In the genomic region with DNA sequence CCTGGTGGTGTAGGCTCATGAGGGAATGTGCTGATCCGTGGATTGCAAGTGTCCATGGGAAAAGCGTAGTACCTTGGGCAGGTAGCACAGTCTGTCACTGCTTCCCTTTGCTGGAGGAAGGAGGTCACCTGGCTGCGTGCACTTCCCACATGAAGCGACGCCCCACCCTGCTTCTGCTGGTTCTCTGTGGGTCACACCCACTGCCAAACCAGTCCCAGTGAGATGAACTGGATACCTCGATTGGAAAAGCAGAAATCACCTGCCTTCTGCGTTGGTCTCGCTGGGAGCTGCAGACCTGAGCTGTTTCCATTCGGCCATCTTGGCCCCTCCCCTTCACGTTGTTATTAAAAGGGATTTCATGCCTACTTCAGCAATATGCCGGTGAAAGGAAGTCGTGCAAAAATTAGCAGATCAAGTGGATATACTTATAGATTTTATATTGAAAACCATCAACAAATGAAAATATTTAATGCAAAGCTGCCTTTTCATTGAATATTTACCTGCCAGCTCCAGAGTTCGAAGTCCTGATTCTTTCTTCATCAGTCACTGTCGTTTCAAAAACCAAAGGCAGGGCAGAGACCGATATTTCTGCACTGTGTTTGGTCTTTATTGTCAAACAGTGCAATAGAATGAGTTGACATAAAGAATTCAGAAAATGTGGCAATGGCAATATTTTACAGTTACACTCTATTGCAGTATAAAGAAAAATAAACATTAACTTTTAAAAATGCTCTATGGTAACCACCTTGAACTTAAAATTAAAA, we compare ENCODE assay signal across 16 cellular contexts.
A peak's percentile ranks its signal among the peaks of the same experiment; 100 is the strongest.
DNase-seq lines count a peak whose midpoint lies in the region; ATAC-seq, FAIRE-seq and TF ChIP-seq lines count a peak whose summit lies in the region.
"Had no signal": no experiment of that assay in that cellular context is flagged by ENCODE, and none has a peak within 500 bp of the region (broad histone marks: within the 10 kb centered on the region; RNA-seq: fewer than 3 reads in every experiment).

No MANE protein-coding gene starts in this region.

- H4K20me1 ChIP-seq in HepG2 (ENCODE audit: insufficient read depth, low read length) (no peaks in the 10 kb centered on the region), smooth muscle cell (ENCODE audit: low read depth) (no peaks in the 10 kb centered on the region)

- H3K27ac Mint-ChIP-seq in WTC11, result peak overlapping the region; percentile 50; the same call in 1 of the 2 replicates

- H3K27me3 ChIP-seq in HepG2 (ENCODE audit: control insufficient read depth in 1 of 2, insufficient read depth in 2 of 2, low read length in 2 of 2), result no peaks in the 10 kb centered on the region
- H3K27me3 ChIP-seq in smooth muscle cell (ENCODE audit: low read depth), result no peaks in the 10 kb centered on the region
- H3K27me3 ChIP-seq: Peyer's patch had no signal

- H3K4me1 ChIP-seq in HepG2 (ENCODE audit: insufficient read depth, low read length), result peaks cover 34% of the 10 kb centered on the region
- H3K4me1 ChIP-seq in smooth muscle cell (ENCODE audit: low read depth), result peaks cover 10% of the 10 kb centered on the region
- H3K4me1 ChIP-seq: Peyer's patch had no signal

- H3K9me3 ChIP-seq in HepG2 (ENCODE audit: low read length) (no peaks in the 10 kb centered on the region), smooth muscle cell (replicated peaks; ENCODE audit: low read depth) (no peaks in the 10 kb centered on the region)
- H3K9me3 ChIP-seq: Peyer's patch, SK-N-SH had no signal

- peak overlapping the region; percentile 35; the same call in 1 of the 2 replicates for H3K4me2 ChIP-seq in HepG2 (ENCODE audit: low read depth, low read length)
- H3K4me2 ChIP-seq in smooth muscle cell, result no peak overlapping the region
- H3K4me2 ChIP-seq: SK-N-SH had no signal

- TF ChIP-seq CTCF in WTC11 (IDR thresholded peaks at IDR 0.05), result no peak
- no peak for TF ChIP-seq CTCF in HepG2 (CRISPR knock-in tag; IDR thresholded peaks at IDR 0.05)
- no peak for TF ChIP-seq CTCF in smooth muscle cell (IDR thresholded peaks at IDR 0.05; ENCODE audit: borderline replicate concordance, insufficient read depth, poor library complexity, severe bottlenecking)

- H3K4me3 ChIP-seq in HepG2 (replicated peaks in 1 of 3; ENCODE audit: insufficient read depth in 1 of 3, low read depth in 2 of 3, low read length in 3 of 3) (no peak overlapping the region; a peak in 1 of 6 replicates), smooth muscle cell (no peak overlapping the region)
- H3K4me3 ChIP-seq: GM23248, Peyer's patch had no signal

- H3K36me3 ChIP-seq in HepG2 (replicated peaks in 1 of 2; ENCODE audit: control insufficient read depth in 1 of 2, insufficient read depth in 2 of 2, low read length in 2 of 2) (no peaks in the 10 kb centered on the region), smooth muscle cell (ENCODE audit: low read depth) (no peaks in the 10 kb centered on the region)
- H3K36me3 ChIP-seq: Peyer's patch had no signal

- no peak overlapping the region for H3K4me3 Mint-ChIP-seq in WTC11

- intact Hi-C loops in HepG2 (cut with micrococcal nuclease; ENCODE audit: unreplicated experiment), result no loop called here

- H3K4me1 Mint-ChIP-seq in WTC11, result peaks cover 20% of the 10 kb centered on the region

- H2AFZ ChIP-seq in HepG2 (ENCODE audit: low read length) (no peak overlapping the region), smooth muscle cell (ENCODE audit: low read depth) (no peak overlapping the region)
- H2AFZ ChIP-seq: GM23248 had no signal

- no peak for TF ChIP-seq POLR2A in HepG2 (IDR thresholded peaks at IDR 0.05; ENCODE audit: insufficient read depth in 1 of 2, low read depth in 2 of 2, low read length in 2 of 2)

- H3K9me3 Mint-ChIP-seq in WTC11, result peaks cover 14% of the 10 kb centered on the region; the same call in 1 of the 2 replicates

- peak; percentile 28 for FAIRE-seq in HepG2 (lab: Jason Lieb, UNC)

- BruUV-seq in HepG2 (replicated peaks; lab: Mats Ljungman, UMichigan), result no TSS peak

- ATAC-seq in WTC11 (peak; percentile 43), HepG2 (peak; percentile 89), HG02981 (IDR thresholded peaks at IDR 0.05; ENCODE audit: unreplicated experiment) (no peak)

- H3K27ac ChIP-seq in HepG2 (ENCODE audit: extremely low read length, insufficient read depth, low read length), result peak overlapping the region; percentile 61
- peak overlapping the region; percentile 53 for H3K27ac ChIP-seq in smooth muscle cell (ENCODE audit: low read depth)
- H3K27ac ChIP-seq: GM23248, Peyer's patch had no signal

- TF ChIP-seq RAD21 in Ishikawa (IDR thresholded peaks at IDR 0.05; ENCODE audit: low read depth) (no peak), HepG2 (CRISPR knock-in tag; IDR thresholded peaks at IDR 0.05) (no peak)

- in situ Hi-C loops in HepG2 (cut with HindIII; ENCODE audit: extremely low pct_ligation_motif_present, low pct_unique_long_range_greater_than_20kb), result no loop called here

- DNase-seq in WTC11 (ENCODE audit: low spot score) (no peak), HepG2 (ENCODE audit: low spot score) (peak; percentile 65), smooth muscle cell (lab: John Stamatoyannopoulos, UW; ENCODE audit: unreplicated experiment) (no peak), NCI-H2081 treated with DMSO at 0.1 percent for 48 hours (lab: John Stamatoyannopoulos, UW) (no peak), hepatic stellate cell (ENCODE audit: low spot score) (no peak)
- DNase-seq: GM23248, KG1, NCI-H1092, NCI-H146, NCI-H2081, NCI-H510A treated with DMSO at 0.1 percent for 48 hours, Peyer's patch, SHP77, SK-N-SH had no signal

- POLR2A ChIA-PET in WTC11 (lab: Charles Lee), result no interaction called here
- POLR2A ChIA-PET in HepG2 (lab: Yijun Ruan, JAX), result interaction anchor here (2.1 kb wide), 1 partner anchor 11 kb away, joined by 8 read pairs; no protein-coding TSS in a partner anchor

- H3K79me2 ChIP-seq in HepG2 (ENCODE audit: insufficient read depth, low read length) (no peaks in the 10 kb centered on the region), smooth muscle cell (ENCODE audit: low read depth) (no peaks in the 10 kb centered on the region)

- no peaks in the 10 kb centered on the region for H3K27me3 Mint-ChIP-seq in WTC11 (ENCODE audit: low read depth)

- whole genome bisulfite sequencing in HepG2 (ENCODE audit: low lambda C conversion rate), result 50% methylated on average over 15 of the region's 15 CpGs
- WGBS in smooth muscle cell (ENCODE audit: low lambda C conversion rate), result 90% methylated on average over 15 of the region's 15 CpGs

- no peaks in the 10 kb centered on the region for H3F3A ChIP-seq in smooth muscle cell (ENCODE audit: low read depth)

- CTCF ChIA-PET in WTC11 (lab: Charles Lee) (interaction anchor here (1.3 kb wide), 1 partner anchor 164 kb away, joined by 3 read pairs; no protein-coding TSS in a partner anchor), HepG2 (lab: Yijun Ruan, JAX; ENCODE audit: low intra/inter-chr PET ratio, low total read pairs) (no interaction called here)

- peak overlapping the region; percentile 10; the same call in 1 of the 2 replicates for H3K9ac ChIP-seq in HepG2 (ENCODE audit: insufficient read depth, low read depth, low read length)
- H3K9ac ChIP-seq in smooth muscle cell (ENCODE audit: low read depth), result no peak overlapping the region
- H3K9ac ChIP-seq: GM23248, SK-N-SH had no signal

- H3K36me3 Mint-ChIP-seq in WTC11, result peaks cover 64% of the 10 kb centered on the region

- no peak for TF ChIP-seq EP300 in Ishikawa (IDR thresholded peaks at IDR 0.05; ENCODE audit: borderline replicate concordance)
- TF ChIP-seq EP300 in HepG2 (IDR thresholded peaks at IDR 0.05; ENCODE audit: low read depth in 2 of 2, low read length in 2 of 2), result peak in 1 of 2 experiments; percentile 68; a peak in 2 of 4 replicates
- TF ChIP-seq EP300 in HepG2 (CRISPR knock-in tag; IDR thresholded peaks at IDR 0.05; ENCODE audit: borderline replicate concordance), result no peak

TF ChIP-seq in Ishikawa, 13 proteins besides CTCF, POLR2A, EP300 and RAD21:
- TF ChIP-seq EGR1 (IDR thresholded peaks at IDR 0.05) (no peak), YY1 (IDR thresholded peaks at IDR 0.05; ENCODE audit: low read depth) (0 out of 2 replicates have a peak, but pooled peaks have one; percentile 22)

TF ChIP-seq in WTC11, 78 proteins besides CTCF, POLR2A, EP300 and RAD21:
- TF ChIP-seq PRRX2 (CRISPR knock-in tag; IDR thresholded peaks at IDR 0.05) (no peak), GABPB1 (CRISPR knock-in tag; IDR thresholded peaks at IDR 0.05) (peak; percentile 62; the same call in 1 of the 2 replicates), OVOL2 (CRISPR knock-in tag; IDR thresholded peaks at IDR 0.05; ENCODE audit: borderline replicate concordance) (no peak), ZNF121 (CRISPR knock-in tag; IDR thresholded peaks at IDR 0.05) (no peak)

TF ChIP-seq in HepG2, 621 proteins besides CTCF, POLR2A, EP300 and RAD21 (continues in another document):
- TF ChIP-seq, protein P1, sequence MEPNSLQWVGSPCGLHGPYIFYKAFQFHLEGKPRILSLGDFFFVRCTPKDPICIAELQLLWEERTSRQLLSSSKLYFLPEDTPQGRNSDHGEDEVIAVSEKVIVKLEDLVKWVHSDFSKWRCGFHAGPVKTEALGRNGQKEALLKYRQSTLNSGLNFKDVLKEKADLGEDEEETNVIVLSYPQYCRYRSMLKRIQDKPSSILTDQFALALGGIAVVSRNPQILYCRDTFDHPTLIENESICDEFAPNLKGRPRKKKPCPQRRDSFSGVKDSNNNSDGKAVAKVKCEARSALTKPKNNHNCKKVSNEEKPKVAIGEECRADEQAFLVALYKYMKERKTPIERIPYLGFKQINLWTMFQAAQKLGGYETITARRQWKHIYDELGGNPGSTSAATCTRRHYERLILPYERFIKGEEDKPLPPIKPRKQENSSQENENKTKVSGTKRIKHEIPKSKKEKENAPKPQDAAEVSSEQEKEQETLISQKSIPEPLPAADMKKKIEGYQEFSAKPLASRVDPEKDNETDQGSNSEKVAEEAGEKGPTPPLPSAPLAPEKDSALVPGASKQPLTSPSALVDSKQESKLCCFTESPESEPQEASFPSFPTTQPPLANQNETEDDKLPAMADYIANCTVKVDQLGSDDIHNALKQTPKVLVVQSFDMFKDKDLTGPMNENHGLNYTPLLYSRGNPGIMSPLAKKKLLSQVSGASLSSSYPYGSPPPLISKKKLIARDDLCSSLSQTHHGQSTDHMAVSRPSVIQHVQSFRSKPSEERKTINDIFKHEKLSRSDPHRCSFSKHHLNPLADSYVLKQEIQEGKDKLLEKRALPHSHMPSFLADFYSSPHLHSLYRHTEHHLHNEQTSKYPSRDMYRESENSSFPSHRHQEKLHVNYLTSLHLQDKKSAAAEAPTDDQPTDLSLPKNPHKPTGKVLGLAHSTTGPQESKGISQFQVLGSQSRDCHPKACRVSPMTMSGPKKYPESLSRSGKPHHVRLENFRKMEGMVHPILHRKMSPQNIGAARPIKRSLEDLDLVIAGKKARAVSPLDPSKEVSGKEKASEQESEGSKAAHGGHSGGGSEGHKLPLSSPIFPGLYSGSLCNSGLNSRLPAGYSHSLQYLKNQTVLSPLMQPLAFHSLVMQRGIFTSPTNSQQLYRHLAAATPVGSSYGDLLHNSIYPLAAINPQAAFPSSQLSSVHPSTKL (CRISPR knock-in tag; IDR thresholded peaks at IDR 0.05), result peak; percentile 75
- TF ChIP-seq PITX1 (CRISPR knock-in tag; IDR thresholded peaks at IDR 0.05), result no peak
- no peak for TF ChIP-seq POLR2AphosphoS5 (IDR thresholded peaks at IDR 0.05; ENCODE audit: low read depth, low read length)
- no peak for TF ChIP-seq ZIK1 (CRISPR knock-in tag; IDR thresholded peaks at IDR 0.05; ENCODE audit: borderline replicate concordance, low read depth)
- TF ChIP-seq NFIC (IDR thresholded peaks at IDR 0.05; ENCODE audit: low read length), result peak; percentile 37; the same call in 1 of the 2 replicates
